1 cellular context compared by ENCODE assay signal in genomic region chr19:16605552-16605951, GRCh38.
TF ChIP-seq lines count a peak whose summit lies in the region.

No MANE protein-coding gene starts in this region.

TF ChIP-seq in SK-N-SH, 30 proteins besides CTCF, POLR2A, EP300 and RAD21 (continued from another document):
- TF ChIP-seq, protein P1, sequence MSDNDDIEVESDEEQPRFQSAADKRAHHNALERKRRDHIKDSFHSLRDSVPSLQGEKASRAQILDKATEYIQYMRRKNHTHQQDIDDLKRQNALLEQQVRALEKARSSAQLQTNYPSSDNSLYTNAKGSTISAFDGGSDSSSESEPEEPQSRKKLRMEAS (IDR thresholded peaks at IDR 0.05; ENCODE audit: low read depth), result no peak
- TF ChIP-seq CHD2 (IDR thresholded peaks at IDR 0.05; ENCODE audit: low read length, partially characterized antibody) (no peak), RXRA (IDR thresholded peaks at IDR 0.05; ENCODE audit: borderline replicate concordance, low read depth) (no peak), TEAD4 (IDR thresholded peaks at IDR 0.05; ENCODE audit: borderline replicate concordance, insufficient read depth) (no peak), TCF12 (IDR thresholded peaks at IDR 0.05) (no peak), FOSL2 (IDR thresholded peaks at IDR 0.05; ENCODE audit: borderline replicate concordance, low read depth) (no peak), USF1 (IDR thresholded peaks at IDR 0.05; ENCODE audit: borderline replicate concordance, low read depth) (no peak), JUND (IDR thresholded peaks at IDR 0.05) (no peak)
- TF ChIP-seq, protein P2, sequence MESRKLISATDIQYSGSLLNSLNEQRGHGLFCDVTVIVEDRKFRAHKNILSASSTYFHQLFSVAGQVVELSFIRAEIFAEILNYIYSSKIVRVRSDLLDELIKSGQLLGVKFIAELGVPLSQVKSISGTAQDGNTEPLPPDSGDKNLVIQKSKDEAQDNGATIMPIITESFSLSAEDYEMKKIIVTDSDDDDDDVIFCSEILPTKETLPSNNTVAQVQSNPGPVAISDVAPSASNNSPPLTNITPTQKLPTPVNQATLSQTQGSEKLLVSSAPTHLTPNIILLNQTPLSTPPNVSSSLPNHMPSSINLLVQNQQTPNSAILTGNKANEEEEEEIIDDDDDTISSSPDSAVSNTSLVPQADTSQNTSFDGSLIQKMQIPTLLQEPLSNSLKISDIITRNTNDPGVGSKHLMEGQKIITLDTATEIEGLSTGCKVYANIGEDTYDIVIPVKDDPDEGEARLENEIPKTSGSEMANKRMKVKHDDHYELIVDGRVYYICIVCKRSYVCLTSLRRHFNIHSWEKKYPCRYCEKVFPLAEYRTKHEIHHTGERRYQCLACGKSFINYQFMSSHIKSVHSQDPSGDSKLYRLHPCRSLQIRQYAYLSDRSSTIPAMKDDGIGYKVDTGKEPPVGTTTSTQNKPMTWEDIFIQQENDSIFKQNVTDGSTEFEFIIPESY (IDR thresholded peaks at IDR 0.05; ENCODE audit: borderline replicate concordance, low read depth), result no peak
